In genomic region chr5:58885265-58885664, GRCh38 we compare ENCODE assay signal across 16 cellular contexts.
DNase-seq lines count a peak whose midpoint lies in the region; ATAC-seq, FAIRE-seq and TF ChIP-seq lines count a peak whose summit lies in the region.
"Had no signal": no experiment of that assay in that cellular context is flagged by ENCODE, and none has a peak within 500 bp of the region (broad histone marks: within the 10 kb centered on the region; RNA-seq: fewer than 3 reads in every experiment).

No MANE protein-coding gene starts in this region.

- no peaks in the 10 kb centered on the region for H3K27me3 Mint-ChIP-seq in endodermal cell (ENCODE audit: insufficient read depth)

- peaks cover 9% of the 10 kb centered on the region for H3K9me3 Mint-ChIP-seq in endodermal cell
- H3K9me3 Mint-ChIP-seq: naive thymus-derived CD8-positive, alpha-beta T cell; T-helper 2 cell treated with Interferon-gamma antibody and Interleukin-4, amounts not matched to agents 5 μg/mL and 100 μg/mL, for 36 hours had no signal

- no peaks in the 10 kb centered on the region for H3K36me3 Mint-ChIP-seq in endodermal cell (ENCODE audit: low read depth)
- H3K36me3 Mint-ChIP-seq: CD4-positive, CD25-positive, alpha-beta regulatory T cell; naive thymus-derived CD8-positive, alpha-beta T cell had no signal

- H3K4me3 Mint-ChIP-seq in endodermal cell = no peak overlapping the region
- H3K4me3 Mint-ChIP-seq: CD4-positive, CD25-positive, alpha-beta regulatory T cell; naive thymus-derived CD8-positive, alpha-beta T cell; T-helper 2 cell treated with Interferon-gamma antibody and Interleukin-4, amounts not matched to agents 5 μg/mL and 100 μg/mL, for 36 hours had no signal

- WGBS in small intestine, 3 donors = 50 to 61% (median 60%) methylated on average over 2 of the region's 2 CpGs
- WGBS in endodermal cell (ENCODE audit: insufficient coverage in 1 of 2, insufficient read length in 1 of 2), 2 experiments = 80% methylated on average over 2 of the region's 2 CpGs; no CpG with 5 or more reads in 1 of the 2 experiments

- no peak overlapping the region for H3K27ac ChIP-seq in small intestine (ENCODE audit: low read depth in 1 of 2, low read length in 1 of 2)
- H3K27ac ChIP-seq in endodermal cell (ENCODE audit: low read depth, low read length) = no peak overlapping the region
- H3K27ac ChIP-seq: uterus had no signal

- no peak overlapping the region for H3K9ac ChIP-seq in endodermal cell (ENCODE audit: extremely low read depth, low read length, poor library complexity, severe bottlenecking)

- H3K36me3 ChIP-seq in small intestine (ENCODE audit: control insufficient read depth in 2 of 2, insufficient read depth in 2 of 2, low read length in 2 of 2) (no peaks in the 10 kb centered on the region), endodermal cell (ENCODE audit: control insufficient read depth, insufficient read depth, low read length) (no peaks in the 10 kb centered on the region)
- H3K36me3 ChIP-seq: uterus had no signal

- no peak for TF ChIP-seq CTCF in endodermal cell (conservative IDR thresholded peaks at IDR 0.05)

- FAIRE-seq in small intestine (lab: Jason Lieb, UNC) = no peak

- H3K27me3 ChIP-seq in small intestine (ENCODE audit: control insufficient read depth in 2 of 2, insufficient read depth in 2 of 2, low read length in 2 of 2) (no peaks in the 10 kb centered on the region), endodermal cell (ENCODE audit: control insufficient read depth, insufficient read depth, low read length, poor library complexity, severe bottlenecking) (no peaks in the 10 kb centered on the region)
- H3K27me3 ChIP-seq: uterus had no signal

- ATAC-seq in GM18517 (IDR thresholded peaks at IDR 0.05; ENCODE audit: unreplicated experiment) (peak; percentile 69), GM19467 (IDR thresholded peaks at IDR 0.05; ENCODE audit: unreplicated experiment) (peak; percentile 71), HG02840 (IDR thresholded peaks at IDR 0.05; ENCODE audit: low FRiP score, unreplicated experiment) (peak; percentile 57), HG03439 (IDR thresholded peaks at IDR 0.05; ENCODE audit: unreplicated experiment) (peak; percentile 43)
- no peak for ATAC-seq in stimulated activated naive CD8-positive, alpha-beta T cell treated with anti-CD3 and anti-CD28 coated beads, Interleukin-15, Interleukin-2, amounts not matched to agents 100 U/mL and 50 U/mL, for 24 hours
- ATAC-seq: HCT116; naive thymus-derived CD8-positive, alpha-beta T cell had no signal

- no peaks in the 10 kb centered on the region for H3K9me3 ChIP-seq in small intestine (ENCODE audit: control insufficient read depth, low read depth)
- peaks cover 17% of the 10 kb centered on the region for H3K9me3 ChIP-seq in endodermal cell (ENCODE audit: control insufficient read depth, low read length)

- H3K4me1 Mint-ChIP-seq in endodermal cell = peaks cover 12% of the 10 kb centered on the region

- DNase-seq in small intestine (no peak), endodermal cell (no peak), GDM1 (lab: John Stamatoyannopoulos, UW) (no peak)
- no peak for DNase-seq in stimulated activated naive CD8-positive, alpha-beta T cell treated with anti-CD3 and anti-CD28 coated beads, Interleukin-15, Interleukin-2, amounts not matched to agents 100 U/mL and 50 U/mL, for 24 hours
- DNase-seq: ACHN; activated naive CD4-positive, alpha-beta T cell treated with anti-CD3 and anti-CD28 coated beads, Interleukin-2, amount 50 U/mL, for 16 hours; CD4-positive, CD25-positive, alpha-beta regulatory T cell; naive thymus-derived CD8-positive, alpha-beta T cell; NCI-H146; uterus had no signal

- no peak overlapping the region for H3K27ac Mint-ChIP-seq in endodermal cell
- H3K27ac Mint-ChIP-seq: CD4-positive, CD25-positive, alpha-beta regulatory T cell; naive thymus-derived CD8-positive, alpha-beta T cell; T-helper 2 cell treated with Interferon-gamma antibody and Interleukin-4, amounts not matched to agents 5 μg/mL and 100 μg/mL, for 36 hours had no signal

- H3K4me1 ChIP-seq in small intestine (ENCODE audit: control insufficient read depth in 2 of 2, insufficient read depth in 1 of 2, low read depth in 1 of 2, low read length in 1 of 2) (no peaks in the 10 kb centered on the region), endodermal cell (ENCODE audit: control insufficient read depth, insufficient read depth, low read length) (peaks cover 3% of the 10 kb centered on the region)
- H3K4me1 ChIP-seq: uterus had no signal

- H3K4me3 ChIP-seq in small intestine (ENCODE audit: low read depth in 1 of 2, low read length in 2 of 2) (no peak overlapping the region), endodermal cell (ENCODE audit: low read length) (no peak overlapping the region)
- H3K4me3 ChIP-seq: uterus had no signal
